16 cellular contexts compared by ENCODE assay signal in the genomic region with DNA sequence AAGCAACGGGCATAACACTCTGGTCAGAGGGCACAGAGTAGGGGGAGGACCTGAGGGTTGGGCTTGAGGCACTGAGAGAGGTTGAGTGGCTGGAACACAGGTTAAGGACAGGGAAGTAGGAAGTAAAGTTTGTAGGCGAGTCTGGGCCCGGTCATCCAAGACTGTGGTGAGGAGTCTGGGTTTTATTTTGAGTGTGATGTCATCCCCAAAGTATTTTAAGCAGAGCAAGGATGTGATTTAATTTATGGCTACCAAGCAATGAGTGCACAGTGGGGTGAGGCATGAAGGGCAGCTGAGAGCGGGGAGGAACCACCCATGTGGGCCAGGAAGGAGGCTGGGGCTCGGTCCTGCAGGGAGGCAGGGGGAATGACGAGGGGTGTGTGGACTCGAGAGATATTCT. TPM values are rescaled to one million over a fixed set of nuclear protein-coding genes. Genes with fewer than 3 reads are reported as not detected.
A peak's percentile ranks its signal among the peaks of the same experiment; 100 is the strongest.
DNase-seq lines count a peak whose midpoint lies in the region; ATAC-seq, FAIRE-seq and TF ChIP-seq lines count a peak whose summit lies in the region.
"Had no signal": no experiment of that assay in that cellular context is flagged by ENCODE, and none has a peak within 500 bp of the region (broad histone marks: within the 10 kb centered on the region; RNA-seq: fewer than 3 reads in every experiment).

No MANE protein-coding gene starts in this region.

- no peaks in the 10 kb centered on the region for H3K4me1 Mint-ChIP-seq in natural killer cell

- no peak overlapping the region for H3K27ac ChIP-seq in tibial artery
- H3K27ac ChIP-seq: 22Rv1, body of pancreas, esophagus squamous epithelium, psoas muscle had no signal

- no peak for ATAC-seq in natural killer cell
- ATAC-seq: activated T-cell treated with anti-CD3 and anti-CD28 coated beads, Interleukin-2, amount 50 U/mL, for 4 hours; body of pancreas; psoas muscle had no signal

- no peak overlapping the region for H3K4me3 Mint-ChIP-seq in natural killer cell
- H3K4me3 Mint-ChIP-seq: activated T-cell treated with anti-CD3 and anti-CD28 coated beads, Interleukin-2, amount 50 U/mL, for 4 hours had no signal

- no peaks in the 10 kb centered on the region for H3K36me3 ChIP-seq in tibial artery
- H3K36me3 ChIP-seq: esophagus squamous epithelium had no signal

- peaks cover 25 to 42% of the 10 kb centered on the region in 2 donors for H3K27me3 Mint-ChIP-seq in natural killer cell (ENCODE audit: low read depth in 2 of 2)

- peaks cover 0 to 27% of the 10 kb centered on the region in 2 donors for H3K27me3 ChIP-seq in tibial artery
- H3K27me3 ChIP-seq: body of pancreas had no signal

- H3K36me3 Mint-ChIP-seq in natural killer cell = no peaks in the 10 kb centered on the region

- DNase-seq in SIG-M5 treated with dmso at 0.1 percent for 504 hours (lab: John Stamatoyannopoulos, UW; ENCODE audit: unreplicated experiment) = peak; percentile 2
- DNase-seq in SIG-M5 (lab: John Stamatoyannopoulos, UW) = no peak
- peak; percentile 11 for DNase-seq in SW480 (ENCODE audit: low spot score)
- DNase-seq in hepatic stellate cell (ENCODE audit: low spot score) = peak; percentile 34
- DNase-seq in urothelium cell line (ENCODE audit: low spot score) = peak; percentile 85
- DNase-seq in tibial artery = no peak
- DNase-seq in natural killer cell = no peak
- no peak for DNase-seq in stimulated activated CD4-positive, alpha-beta T cell treated with anti-CD3 and anti-CD28 coated beads, Interleukin-4, amount 100 ng/mL, for 4 hours
- DNase-seq: activated T-cell treated with anti-CD3 and anti-CD28 coated beads, Interleukin-2, amount 50 U/mL, for 4 hours; body of pancreas; esophagus squamous epithelium; NCI-H1694; psoas muscle had no signal

- intact Hi-C loops in tibial artery (cut with DNase I; ENCODE audit: low total_unique reads) = no loop called here
- intact Hi-C loops in natural killer cell (cut with micrococcal nuclease) = no loop called here

- TF ChIP-seq CTCF in tibial artery (IDR thresholded peaks at IDR 0.05) (no peak), natural killer cell (IDR thresholded peaks at IDR 0.05) (no peak)

- H3K9me3 Mint-ChIP-seq in natural killer cell = no peaks in the 10 kb centered on the region
- H3K9me3 Mint-ChIP-seq: activated T-cell treated with anti-CD3 and anti-CD28 coated beads, Interleukin-2, amount 50 U/mL, for 4 hours had no signal

- no peaks in the 10 kb centered on the region for H3K4me1 ChIP-seq in tibial artery
- H3K4me1 ChIP-seq: body of pancreas, esophagus squamous epithelium had no signal

- no peak overlapping the region for H3K4me3 ChIP-seq in tibial artery
- H3K4me3 ChIP-seq: body of pancreas, esophagus squamous epithelium, psoas muscle had no signal

- FAIRE-seq in urothelium cell line (lab: Jason Lieb, UNC) = peak; percentile 53
- FAIRE-seq: G401.6 had no signal

- no peaks in the 10 kb centered on the region for H3K9me3 ChIP-seq in tibial artery
- H3K9me3 ChIP-seq: body of pancreas, esophagus squamous epithelium, psoas muscle had no signal

- no peak overlapping the region for H3K27ac Mint-ChIP-seq in natural killer cell

RNA-seq across cellular contexts. Expression of a gene that starts 11.2 kb away (rescaled TPM):
- not detected for total RNA-seq in natural killer cell
- total RNA-seq: activated T-cell treated with anti-CD3 and anti-CD28 coated beads, Interleukin-2, amount 50 U/mL, for 4 hours; body of pancreas; esophagus squamous epithelium; liver had no signal

Comparison
In these comparisons a context has a peak if more than half of its experiments do, and no peak if none do; other contexts are left out.
1. DNase-seq: peak in SIG-M5 treated with dmso at 0.1 percent for 504 hours (single experiment), SW480 (single experiment), hepatic stellate cell (single experiment) and urothelium cell line (single experiment); none in SIG-M5 (single experiment), tibial artery (0 of 2), natural killer cell (single experiment) and stimulated activated CD4-positive, alpha-beta T cell treated with anti-CD3 and anti-CD28 coated beads, Interleukin-4, amount 100 ng/mL, for 4 hours (0 of 2).